1 cellular context compared by ENCODE assay signal in the genomic region with DNA sequence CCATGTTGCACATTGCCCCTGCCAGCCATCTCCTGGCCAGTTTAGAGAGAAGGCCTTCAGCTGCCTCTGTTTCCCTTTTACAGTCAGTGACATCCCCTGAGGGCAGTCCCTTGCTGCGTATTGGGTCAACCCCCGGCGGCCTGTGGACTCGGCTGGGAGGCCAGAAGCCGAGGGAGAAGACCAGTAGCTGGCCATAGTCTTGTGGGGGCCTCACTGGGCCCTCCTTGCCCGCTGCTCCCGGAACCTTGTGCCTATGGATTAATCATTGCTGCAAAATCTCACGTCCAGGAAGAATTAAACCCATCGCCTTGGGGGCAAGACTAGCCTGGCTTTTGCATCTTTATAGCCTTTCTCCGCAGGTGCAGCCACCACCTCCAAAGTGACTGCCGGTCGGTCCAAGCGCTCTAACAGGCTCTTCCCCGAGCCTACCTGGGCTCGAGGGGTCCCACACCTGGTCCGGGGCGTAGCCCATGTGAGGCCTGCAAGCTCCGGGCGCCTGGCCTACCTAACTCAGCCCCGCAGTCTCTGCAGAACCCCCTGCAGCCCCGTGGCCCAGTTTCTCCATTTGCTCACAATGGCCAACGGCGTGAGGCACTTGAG.
A peak's percentile ranks its signal among the peaks of the same experiment; 100 is the strongest.
TF ChIP-seq lines count a peak whose summit lies in the region.

No MANE protein-coding gene starts in this region.

TF ChIP-seq in H1, 55 proteins besides CTCF, POLR2A, EP300 and RAD21:
- TF ChIP-seq, protein P1, sequence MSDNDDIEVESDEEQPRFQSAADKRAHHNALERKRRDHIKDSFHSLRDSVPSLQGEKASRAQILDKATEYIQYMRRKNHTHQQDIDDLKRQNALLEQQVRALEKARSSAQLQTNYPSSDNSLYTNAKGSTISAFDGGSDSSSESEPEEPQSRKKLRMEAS (IDR thresholded peaks at IDR 0.05): no peak
- TF ChIP-seq PHF8 (conservative IDR thresholded peaks at IDR 0.05; ENCODE audit: low read depth, low read length): 0 out of 2 replicates have a peak, but pooled peaks have one; percentile 32
- 0 out of 2 replicates have a peak, but pooled peaks have one; percentile 55 for TF ChIP-seq TAF1 (IDR thresholded peaks at IDR 0.05; ENCODE audit: low read depth, low read length)
- TF ChIP-seq JUN (IDR thresholded peaks at IDR 0.05; ENCODE audit: low read depth, low read length): no peak
- TF ChIP-seq, protein P2, sequence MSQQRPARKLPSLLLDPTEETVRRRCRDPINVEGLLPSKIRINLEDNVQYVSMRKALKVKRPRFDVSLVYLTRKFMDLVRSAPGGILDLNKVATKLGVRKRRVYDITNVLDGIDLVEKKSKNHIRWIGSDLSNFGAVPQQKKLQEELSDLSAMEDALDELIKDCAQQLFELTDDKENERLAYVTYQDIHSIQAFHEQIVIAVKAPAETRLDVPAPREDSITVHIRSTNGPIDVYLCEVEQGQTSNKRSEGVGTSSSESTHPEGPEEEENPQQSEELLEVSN (IDR thresholded peaks at IDR 0.05): no peak
- no peak for TF ChIP-seq KDM4A (IDR thresholded peaks at IDR 0.05; ENCODE audit: low read depth, low read length, severe bottlenecking)
- no peak for TF ChIP-seq SUZ12 (IDR thresholded peaks at IDR 0.05; ENCODE audit: low read length)
- peak; percentile 75; the same call in 1 of the 2 replicates for TF ChIP-seq YY1 (IDR thresholded peaks at IDR 0.05; ENCODE audit: low read depth, low read length)
- no peak for TF ChIP-seq GTF2F1 (IDR thresholded peaks at IDR 0.05; ENCODE audit: borderline replicate concordance, low read depth, low read length)
- TF ChIP-seq SRF (IDR thresholded peaks at IDR 0.05; ENCODE audit: low read depth, low read length): no peak
- TF ChIP-seq POLR2AphosphoS5 (IDR thresholded peaks at IDR 0.05; ENCODE audit: low read depth, low read length): no peak; the same call in 1 of the 2 replicates
- no peak for TF ChIP-seq CHD1 (IDR thresholded peaks at IDR 0.05; ENCODE audit: low read depth, low read length)
- TF ChIP-seq ASH2L (IDR thresholded peaks at IDR 0.05; ENCODE audit: low read length): no peak
- peak; percentile 54 for TF ChIP-seq TAF7 (optimal IDR thresholded peaks at IDR 0.05; ENCODE audit: borderline replicate concordance, low read depth, low read length)
- 0 out of 2 replicates have a peak, but pooled peaks have one; percentile 36 for TF ChIP-seq TEAD4 (IDR thresholded peaks at IDR 0.05; ENCODE audit: low read depth, low read length)
- TF ChIP-seq BCL11A (IDR thresholded peaks at IDR 0.05; ENCODE audit: low read depth in 2 of 2, low read length in 2 of 2): no peak
- peak; percentile 14 for TF ChIP-seq NANOG (IDR thresholded peaks at IDR 0.05; ENCODE audit: insufficient read depth, low read depth, low read length, poor library complexity, severe bottlenecking)
